9 cellular contexts compared by ENCODE assay signal in the genomic region with DNA sequence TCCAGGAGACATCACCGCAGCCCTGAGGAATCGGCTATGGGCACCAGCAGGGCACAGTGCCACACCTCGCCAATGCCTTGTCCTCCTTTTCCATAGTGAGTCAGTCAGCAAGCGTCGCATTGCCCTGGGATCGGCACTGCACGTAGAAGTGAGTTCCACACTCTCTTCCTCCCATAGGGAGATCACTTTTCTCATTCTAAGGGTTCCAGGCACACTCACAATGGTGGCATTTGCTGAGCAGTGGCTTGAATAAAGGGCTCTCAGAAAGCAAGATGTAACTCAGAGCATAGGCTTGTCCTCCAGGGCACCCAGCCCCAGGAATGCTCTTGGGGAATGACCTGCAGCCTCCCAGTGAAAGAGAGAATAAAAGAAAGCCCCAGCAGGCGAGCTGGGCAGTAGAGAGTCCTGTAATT. TPM values are rescaled to one million over a fixed set of nuclear protein-coding genes. Genes with fewer than 3 reads are reported as not detected.
DNase-seq lines count a peak whose midpoint lies in the region; ATAC-seq and TF ChIP-seq lines count a peak whose summit lies in the region.
"Had no signal": no experiment of that assay in that cellular context is flagged by ENCODE, and none has a peak within 500 bp of the region (broad histone marks: within the 10 kb centered on the region; RNA-seq: fewer than 3 reads in every experiment).

No MANE protein-coding gene starts in this region.

- intact Hi-C loops in heart left ventricle (cut with DNase I) = loop anchor here in 3 of 10 donors (2.0 to 5.0 kb wide), 3 partner anchors 26 to 225 kb away; a partner anchor contains a TSS
- intact Hi-C loops in cardiac septum (cut with DNase I) = loop anchor here (5.0 kb wide), 1 partner anchor 220 kb away; no protein-coding TSS in a partner anchor

- peaks cover 0 to 17% (median 0%) of the 10 kb centered on the region in 9 donors for H3K27me3 ChIP-seq in heart left ventricle
- H3K27me3 ChIP-seq in brain microvascular endothelial cell (replicated peaks) = no peaks in the 10 kb centered on the region
- H3K27me3 ChIP-seq in muscle layer of duodenum (ENCODE audit: low read depth, low read length) = no peaks in the 10 kb centered on the region

- H3K9me3 ChIP-seq in heart left ventricle (no peaks in the 10 kb centered on the region), muscle layer of duodenum (ENCODE audit: control insufficient read depth in 1 of 2, low read length in 2 of 2) (no peaks in the 10 kb centered on the region)

- H3K36me3 ChIP-seq in heart left ventricle (peaks cover 0 to 24% (median 13%) of the 10 kb centered on the region in 9 donors), brain microvascular endothelial cell (replicated peaks) (peaks cover 27% of the 10 kb centered on the region), muscle layer of duodenum (ENCODE audit: control insufficient read depth in 1 of 2, insufficient read depth in 2 of 2, low read length in 2 of 2) (peaks cover 11 to 31% of the 10 kb centered on the region in 2 donors)

- WGBS in heart left ventricle, 4 donors = 86 to 93% (median 88%) methylated on average over 8 of the region's 8 CpGs

- in situ Hi-C loops in brain microvascular endothelial cell (cut with HindIII; ENCODE audit: low pct_ligation_motif_present, low sequenced_read_pairs) = loop anchor here (25.0 kb wide), 1 partner anchor 365 kb away; no protein-coding TSS in a partner anchor

- no peak for ATAC-seq in heart left ventricle
- ATAC-seq in GM19455 (IDR thresholded peaks at IDR 0.05; ENCODE audit: unreplicated experiment) = no peak
- no peak for ATAC-seq in GM21447 (IDR thresholded peaks at IDR 0.05; ENCODE audit: unreplicated experiment)

- H3K4me3 ChIP-seq in heart left ventricle (peak overlapping the region in 9 of 12 donors; percentile 64 to 99 (median 92)), brain microvascular endothelial cell (ENCODE audit: low read depth, low read length) (peak overlapping the region; percentile 17), muscle layer of duodenum (ENCODE audit: low read depth in 1 of 2, low read length in 2 of 2) (peak overlapping the region; percentile 66 to 98)

- TF ChIP-seq CTCF in heart left ventricle (IDR thresholded peaks at IDR 0.05) (no peak), brain microvascular endothelial cell (IDR thresholded peaks at IDR 0.05; ENCODE audit: low read depth, low read length, missing control alignments) (no peak)

- H3K4me1 ChIP-seq in heart left ventricle = peaks cover 0 to 51% (median 18%) of the 10 kb centered on the region in 12 donors
- peaks cover 6 to 10% of the 10 kb centered on the region in 2 donors for H3K4me1 ChIP-seq in muscle layer of duodenum (ENCODE audit: control insufficient read depth in 1 of 2, insufficient read depth in 2 of 2, low read length in 2 of 2)

- DNase-seq in heart left ventricle (no peak), cardiac septum (ENCODE audit: low spot score) (no peak), brain microvascular endothelial cell (no peak), NCI-H1930 (lab: John Stamatoyannopoulos, UW) (no peak), NCI-H446 (lab: John Stamatoyannopoulos, UW) (no peak)
- DNase-seq: activated effector memory CD4-positive, alpha-beta T cell treated with Interleukin-2 at 50 U/mL for 16 hours had no signal

- H3K27ac ChIP-seq in heart left ventricle = peak overlapping the region; percentile 96 to 100 (median 98)
- H3K27ac ChIP-seq in brain microvascular endothelial cell = peak overlapping the region; percentile 99
- peak overlapping the region; percentile 95 for H3K27ac ChIP-seq in muscle layer of duodenum (ENCODE audit: low read length)

- TF ChIP-seq POLR2A in heart left ventricle (IDR thresholded peaks at IDR 0.05) = no peak

RNA-seq across cellular contexts. Expression of a gene that starts 1.1 kb away (rescaled TPM):
- 1,000 to 10,000 TPM in 1 of 9 donors, 100 to 1,000 TPM in 8; 249 to 1,163 (median 387) TPM for total RNA-seq in heart left ventricle
- 100 to 1,000 TPM; 267 to 456 TPM for polyA plus RNA-seq in heart left ventricle
- total RNA-seq in cardiac septum = 368 TPM

RNA-seq across cellular contexts. Expression of a gene that starts 25.4 kb away (rescaled TPM):
- 1 to 10 TPM; 2.7 to 6.0 (median 4.6) TPM for total RNA-seq in heart left ventricle
- 1 to 10 TPM; 1.8 to 3.0 TPM for polyA plus RNA-seq in heart left ventricle
- total RNA-seq in cardiac septum = 4.2 TPM

Comparison
In these comparisons a context has a peak if more than half of its experiments do, and no peak if none do; other contexts are left out.
1. H3K4me3 ChIP-seq: peak in every context shown above with its lines; median percentile 92 in heart left ventricle; 82 in muscle layer of duodenum; 17 in brain microvascular endothelial cell.